Comparison of ENCODE assay signal across 24 cellular contexts in genomic region chr13:75902166-75903104, GRCh38.
DNase-seq lines count a peak whose midpoint lies in the region; ATAC-seq and TF ChIP-seq lines count a peak whose summit lies in the region.
"Had no signal": no experiment of that assay in that cellular context is flagged by ENCODE, and none has a peak within 500 bp of the region (broad histone marks: within the 10 kb centered on the region; RNA-seq: fewer than 3 reads in every experiment).

No MANE protein-coding gene starts in this region.

- peak; percentile 29 for ATAC-seq in left colon
- ATAC-seq: activated CD8-positive, alpha-beta memory T cell treated with anti-CD3 and anti-CD28 coated beads, Interleukin-2, amount 10 ng/mL, durations not matched to agents 7 days and 5 days; sciatic nerve had no signal

- H2AFZ ChIP-seq in MM.1S (ENCODE audit: low read length), result no peak overlapping the region
- H2AFZ ChIP-seq: GM23248 had no signal

- no peak overlapping the region for H3K4me2 ChIP-seq in MM.1S (ENCODE audit: low read depth, low read length)

- H4K20me1 ChIP-seq in MM.1S (ENCODE audit: insufficient read depth, low read length), result no peaks in the 10 kb centered on the region

- H3F3A ChIP-seq in MM.1S (ENCODE audit: insufficient read depth, low read length), result no peaks in the 10 kb centered on the region

- H3K9ac ChIP-seq in MM.1S (ENCODE audit: low read length), result no peak overlapping the region
- H3K9ac ChIP-seq: GM23248 had no signal

- H3K9me2 ChIP-seq in MM.1S (replicated peaks; ENCODE audit: insufficient read depth, low read length), result no peaks in the 10 kb centered on the region

- H3K27me3 ChIP-seq in MM.1S (replicated peaks; ENCODE audit: insufficient read depth, low read length) (no peaks in the 10 kb centered on the region), WERI-Rb-1 (ENCODE audit: insufficient read depth, low read depth, severe bottlenecking) (no peaks in the 10 kb centered on the region)
- H3K27me3 ChIP-seq: breast epithelium, gastrocnemius medialis, MG63, testis had no signal

- no peak overlapping the region for H3K4me3 ChIP-seq in MM.1S (ENCODE audit: low read length)
- no peak overlapping the region for H3K4me3 ChIP-seq in WERI-Rb-1 (ENCODE audit: low read depth, low read length)
- H3K4me3 ChIP-seq: breast epithelium, gastrocnemius medialis, GM23248, MG63, testis had no signal

- peak in 2 of 3 experiments; percentile 18 to 60 for DNase-seq in NCI-H1417 (lab: John Stamatoyannopoulos, UW)
- DNase-seq in NCI-H1417 treated with DMSO at 0.1 percent for 48 hours (lab: John Stamatoyannopoulos, UW), result no peak
- peak; percentile 22 for DNase-seq in MM.1S
- no peak for DNase-seq in WERI-Rb-1
- no peak for DNase-seq in left colon
- no peak for DNase-seq in ureter (ENCODE audit: low spot score)
- DNase-seq in NCI-H510A treated with DMSO at 0.1 percent for 48 hours (lab: John Stamatoyannopoulos, UW), result no peak
- no peak for DNase-seq in T-helper 9 cell
- DNase-seq: 8988T; activated CD4-positive, alpha-beta T cell treated with anti-CD3 and anti-CD28 coated beads, Interleukin-2, amount 10 ng/mL, durations not matched to agents 24 days and 14 days; activated CD8-positive, alpha-beta memory T cell treated with anti-CD3 and anti-CD28 coated beads, Interleukin-2, amount 10 ng/mL, durations not matched to agents 7 days and 5 days; activated naive CD4-positive, alpha-beta T cell treated with anti-CD3 and anti-CD28 coated beads, Interleukin-2, amount 10 ng/mL, durations not matched to agents 7 days and 5 days; CD4-positive, alpha-beta T cell; cortex of kidney; gastrocnemius medialis; GM23248; MG63; NCI-H187; NCI-H510A; stimulated activated naive CD4-positive, alpha-beta T cell treated with Interleukin-2 at 50 U/mL for 16 hours; T-helper 2 cell; testis had no signal

- no peaks in the 10 kb centered on the region for H3K9me3 ChIP-seq in MM.1S (replicated peaks; ENCODE audit: insufficient read depth, low read length)
- H3K9me3 ChIP-seq in WERI-Rb-1 (ENCODE audit: severe bottlenecking), result no peaks in the 10 kb centered on the region
- H3K9me3 ChIP-seq: breast epithelium, gastrocnemius medialis, MG63, testis had no signal

- TF ChIP-seq CTCF in MM.1S (IDR thresholded peaks at IDR 0.05; ENCODE audit: low read length), result no peak
- no peak for TF ChIP-seq CTCF in WERI-Rb-1 (IDR thresholded peaks at IDR 0.05; ENCODE audit: low read depth, low read length)

- intact Hi-C loops in left colon (cut with DNase I, micrococcal nuclease), result no loop called here

- H3K27ac ChIP-seq in MM.1S (ENCODE audit: low read length) (no peak overlapping the region), WERI-Rb-1 (peak overlapping the region; percentile 58)
- H3K27ac ChIP-seq: breast epithelium, GM23248 had no signal

- H3K36me3 ChIP-seq in MM.1S (replicated peaks; ENCODE audit: insufficient read depth, low read length), result no peaks in the 10 kb centered on the region
- H3K36me3 ChIP-seq in WERI-Rb-1, result no peaks in the 10 kb centered on the region
- H3K36me3 ChIP-seq: breast epithelium, gastrocnemius medialis, MG63 had no signal

- H3K79me2 ChIP-seq in MM.1S (ENCODE audit: low read length), result no peaks in the 10 kb centered on the region

- H3K4me1 ChIP-seq in MM.1S (ENCODE audit: low read length), result no peaks in the 10 kb centered on the region
- H3K4me1 ChIP-seq: breast epithelium had no signal

Comparison
In these comparisons a context has a peak if more than half of its experiments do, and no peak if none do; other contexts are left out.
1. DNase-seq: peak in NCI-H1417 (2 of 3) and MM.1S (single experiment); none in NCI-H1417 treated with DMSO at 0.1 percent for 48 hours (single experiment), WERI-Rb-1 (single experiment), left colon (0 of 2), ureter (single experiment), NCI-H510A treated with DMSO at 0.1 percent for 48 hours (single experiment) and T-helper 9 cell (single experiment).